In genomic region chr6:132666118-132666517, GRCh38 we compare ENCODE assay signal across 1 cellular context.
TF ChIP-seq lines count a peak whose summit lies in the region.

No MANE protein-coding gene starts in this region.

TF ChIP-seq in K562, 482 proteins besides CTCF, POLR2A, EP300 and RAD21 (continued from another document):
- TF ChIP-seq EZH2 (IDR thresholded peaks at IDR 0.05; ENCODE audit: borderline replicate concordance, low read depth, low read length) (no peak), TFE3 (CRISPR knock-in tag; IDR thresholded peaks at IDR 0.05) (peak; percentile 34; the same call in 1 of the 2 replicates), ZNF316 (IDR thresholded peaks at IDR 0.05) (peak; percentile 31; the same call in 1 of the 2 replicates)
TF ChIP-seq in K562: peak in this region for 5.
